In the genomic region with DNA sequence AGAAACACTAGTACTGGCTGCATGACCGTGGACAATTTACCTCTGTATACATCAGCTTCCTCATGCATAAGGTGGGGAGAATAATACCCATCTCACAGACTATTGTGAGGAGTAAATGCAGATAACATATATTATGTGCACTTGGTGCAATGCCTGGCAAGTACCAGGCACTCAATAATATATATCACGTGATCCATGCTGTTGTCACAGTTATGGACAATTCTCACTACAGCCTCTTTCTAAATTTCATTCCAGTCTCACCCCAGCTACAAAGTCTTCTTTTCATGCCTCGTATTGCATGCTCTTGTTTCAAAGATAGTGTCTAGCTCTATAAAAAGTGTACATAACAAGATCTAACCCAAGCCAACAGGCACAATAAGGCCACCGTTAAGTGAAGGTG, we compare ENCODE assay signal across 12 cellular contexts.
DNase-seq lines count a peak whose midpoint lies in the region; ATAC-seq and TF ChIP-seq lines count a peak whose summit lies in the region.
"Had no signal": no experiment of that assay in that cellular context is flagged by ENCODE, and none has a peak within 500 bp of the region (broad histone marks: within the 10 kb centered on the region; RNA-seq: fewer than 3 reads in every experiment).

No MANE protein-coding gene starts in this region.

- H3K4me1 ChIP-seq in subcutaneous abdominal adipose tissue (ENCODE audit: control insufficient read depth in 5 of 5, insufficient read depth in 5 of 5, low read length in 5 of 5) (peaks cover 4 to 19% (median 16%) of the 10 kb centered on the region in 5 donors), PC-9 (replicated peaks; ENCODE audit: insufficient read depth) (no peaks in the 10 kb centered on the region)
- H3K4me1 ChIP-seq: BLaER1 treated with 17β-estradiol and CSF1 and Interleukin-3, amounts not matched to agents 10 nM and 100 nM had no signal

- H3F3A ChIP-seq in PC-9 (ENCODE audit: insufficient read depth, low read depth) = no peaks in the 10 kb centered on the region

- H3K27ac ChIP-seq in coronary artery = peak overlapping the region; percentile 49 to 85
- peak overlapping the region; percentile 82 for H3K27ac ChIP-seq in subcutaneous abdominal adipose tissue (ENCODE audit: low read depth, low read length)
- H3K27ac ChIP-seq in PC-9 = no peak overlapping the region
- H3K27ac ChIP-seq: BLaER1 treated with 17β-estradiol and CSF1 and Interleukin-3, amounts not matched to agents 10 nM and 100 nM had no signal

- ATAC-seq in left ventricle myocardium superior (peak; percentile 9), Right ventricle myocardium inferior (no peak)

- H3K27me3 ChIP-seq in subcutaneous abdominal adipose tissue (ENCODE audit: control insufficient read depth in 5 of 5, insufficient read depth in 4 of 5, low read length in 5 of 5) (no peaks in the 10 kb centered on the region), PC-9 (ENCODE audit: insufficient read depth, low read depth) (no peaks in the 10 kb centered on the region)
- H3K27me3 ChIP-seq: BLaER1 treated with 17β-estradiol and CSF1 and Interleukin-3, amounts not matched to agents 10 nM and 100 nM had no signal

- H3K4me3 ChIP-seq in coronary artery (no peak overlapping the region), subcutaneous abdominal adipose tissue (ENCODE audit: low read depth in 1 of 5, low read length in 5 of 5) (no peak overlapping the region), PC-9 (no peak overlapping the region)
- H3K4me3 ChIP-seq: BLaER1 treated with 17β-estradiol and CSF1 and Interleukin-3, amounts not matched to agents 10 nM and 100 nM had no signal

- H2AFZ ChIP-seq in PC-9 = no peak overlapping the region

- H3K36me3 ChIP-seq in subcutaneous abdominal adipose tissue (ENCODE audit: control insufficient read depth in 5 of 5, insufficient read depth in 5 of 5, low read length in 5 of 5) (no peaks in the 10 kb centered on the region), PC-9 (ENCODE audit: low read depth) (no peaks in the 10 kb centered on the region)
- H3K36me3 ChIP-seq: BLaER1 treated with 17β-estradiol and CSF1 and Interleukin-3, amounts not matched to agents 10 nM and 100 nM had no signal

- BruUV-seq in PC-9 (replicated peaks; lab: Mats Ljungman, UMichigan) = no TSS peak

- TF ChIP-seq CTCF in coronary artery (IDR thresholded peaks at IDR 0.05) = no peak
- TF ChIP-seq CTCF in PC-9 (conservative IDR thresholded peaks at IDR 0.05) = no peak

- CTCF ChIA-PET in PC-9 (lab: Charles Lee) = interaction anchor here (0.5 kb wide), 1 partner anchor 569 kb away, joined by 3 read pairs; no protein-coding TSS in a partner anchor

- H3K4me2 ChIP-seq in PC-9 = no peak overlapping the region
- H3K4me2 ChIP-seq: BLaER1 treated with 17β-estradiol and CSF1 and Interleukin-3, amounts not matched to agents 10 nM and 100 nM had no signal

- no peaks in the 10 kb centered on the region for H4K20me1 ChIP-seq in PC-9 (ENCODE audit: insufficient read depth)
- H4K20me1 ChIP-seq: BLaER1 treated with 17β-estradiol and CSF1 and Interleukin-3, amounts not matched to agents 10 nM and 100 nM had no signal

- H3K79me2 ChIP-seq in PC-9 (ENCODE audit: low read depth) = no peaks in the 10 kb centered on the region

- intact Hi-C loops in left ventricle myocardium superior (cut with micrococcal nuclease) (no loop called here), Right ventricle myocardium inferior (cut with DNase I) (no loop called here), PC-9 (cut with micrococcal nuclease; ENCODE audit: unreplicated experiment) (no loop called here)

- no peaks in the 10 kb centered on the region for H3K9me2 ChIP-seq in PC-9 (ENCODE audit: insufficient read depth)

- H3K9ac ChIP-seq in subcutaneous abdominal adipose tissue (ENCODE audit: low read length in 5 of 5) = peak overlapping the region in 2 of 5 donors; percentile 8 to 26
- H3K9ac ChIP-seq: BLaER1 treated with 17β-estradiol and CSF1 and Interleukin-3, amounts not matched to agents 10 nM and 100 nM had no signal

- DNase-seq in left ventricle myocardium superior (no peak), Right ventricle myocardium inferior (ENCODE audit: missing footprints) (no peak), coronary artery (ENCODE audit: low spot score) (no peak), activated gamma-delta T cell treated with Interleukin-2 at 50 U/mL for 16 hours (no peak), GOT3 (lab: John Stamatoyannopoulos, UW) (no peak), PC-9 (no peak)
- DNase-seq: ACHN; CD4-positive, CD25-positive, alpha-beta regulatory T cell; H7; IMR-90 had no signal

- peaks cover 0 to 3% (median 0%) of the 10 kb centered on the region in 5 donors for H3K9me3 ChIP-seq in subcutaneous abdominal adipose tissue (ENCODE audit: control insufficient read depth in 5 of 5, low read length in 5 of 5)
- H3K9me3 ChIP-seq in PC-9 (ENCODE audit: insufficient read depth, low read depth) = no peaks in the 10 kb centered on the region

- POLR2A ChIA-PET in PC-9 (lab: Charles Lee; ENCODE audit: unreplicated experiment) = no interaction called here
